Comparison of ENCODE assay signal across 8 cellular contexts in the genomic region with DNA sequence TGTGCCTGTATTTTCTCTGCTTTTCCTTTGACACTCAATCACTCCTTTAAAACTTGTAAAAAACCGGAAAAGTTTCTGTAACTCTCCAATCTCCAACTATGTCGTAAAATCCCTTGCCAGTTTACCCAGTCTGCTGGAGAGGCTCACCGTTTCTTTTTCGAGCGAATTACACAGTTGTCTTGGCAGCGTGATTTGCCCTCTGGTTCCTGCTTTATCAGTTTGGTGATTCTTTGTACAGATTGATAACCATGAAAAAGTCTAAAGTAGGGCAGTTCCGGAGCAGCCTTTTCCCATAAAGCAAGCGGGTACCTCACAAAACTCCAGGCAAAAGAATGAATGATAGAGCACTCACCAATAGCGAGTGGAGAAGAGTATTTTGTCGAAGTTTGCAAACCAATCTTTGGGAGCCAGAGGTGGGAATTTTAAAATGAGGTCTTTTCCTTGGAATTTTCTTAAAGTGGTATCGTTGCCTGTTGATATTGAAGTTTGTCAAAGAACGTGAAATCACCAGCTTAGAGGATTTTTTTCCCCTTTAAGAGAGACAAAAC. TPM values are rescaled to one million over a fixed set of nuclear protein-coding genes. Genes with fewer than 3 reads are reported as not detected.
DNase-seq lines count a peak whose midpoint lies in the region; ATAC-seq and TF ChIP-seq lines count a peak whose summit lies in the region.

A gene with protein sequence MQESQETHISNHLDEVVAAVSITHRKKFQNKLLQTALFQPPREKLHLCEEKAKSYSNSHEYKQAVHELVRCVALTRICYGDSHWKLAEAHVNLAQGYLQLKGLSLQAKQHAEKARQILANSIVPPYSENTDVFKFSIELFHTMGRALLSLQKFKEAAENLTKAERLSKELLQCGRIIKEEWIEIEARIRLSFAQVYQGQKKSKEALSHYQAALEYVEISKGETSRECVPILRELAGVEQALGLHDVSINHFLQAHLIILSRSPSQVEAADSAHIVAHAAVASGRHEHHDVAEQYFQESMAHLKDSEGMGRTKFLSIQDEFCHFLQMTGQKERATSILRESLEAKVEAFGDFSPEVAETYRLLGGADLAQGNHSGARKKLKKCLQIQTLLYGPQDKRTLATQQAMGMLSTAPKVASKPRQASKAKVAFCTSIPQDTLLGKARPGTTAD (minus strand): TSS at position 312 of the 548 bp plus-strand sequence. CDS start 20,869 bp downstream, outside the sequence.

- TF ChIP-seq CTCF in HFFc6 (IDR thresholded peaks at IDR 0.05) (no peak), omental fat pad (IDR thresholded peaks at IDR 0.05) (no peak)

- H3K4me3 Mint-ChIP-seq in HFFc6 = no peak within 1 kb of the TSS
- H3K4me3 Mint-ChIP-seq in activated T-helper 2 cell treated with anti-CD3 and anti-CD28 coated beads, Interferon-gamma antibody, Interleukin-2, Interleukin-4, amounts not matched to agents 10 μg/mL and 5 μg/mL and 100 μg/mL, durations not matched to agents 14 hours and 24 hours and 36 hours (ENCODE audit: low read depth) = peak within 1 kb of the TSS; percentile 85

- intact Hi-C loops in activated T-helper 2 cell treated with anti-CD3 and anti-CD28 coated beads, Interferon-gamma antibody, Interleukin-2, Interleukin-4, amounts not matched to agents 10 μg/mL and 5 μg/mL and 100 μg/mL, durations not matched to agents 14 hours and 24 hours and 36 hours (cut with micrococcal nuclease) = no loop called here
- intact Hi-C loops in Right ventricle myocardium inferior (cut with DNase I) = no loop called here

- no peak within 1 kb of the TSS; the same call in 1 of the 2 replicates for H3K27ac Mint-ChIP-seq in HFFc6
- no peak within 1 kb of the TSS for H3K27ac Mint-ChIP-seq in activated T-helper 2 cell treated with anti-CD3 and anti-CD28 coated beads, Interferon-gamma antibody, Interleukin-2, Interleukin-4, amounts not matched to agents 10 μg/mL and 5 μg/mL and 100 μg/mL, durations not matched to agents 14 hours and 24 hours and 36 hours

- H3K36me3 Mint-ChIP-seq in HFFc6 (ENCODE audit: low read depth) = no peaks in the 10 kb centered on the region
- H3K36me3 Mint-ChIP-seq in activated T-helper 2 cell treated with anti-CD3 and anti-CD28 coated beads, Interferon-gamma antibody, Interleukin-2, Interleukin-4, amounts not matched to agents 10 μg/mL and 5 μg/mL and 100 μg/mL, durations not matched to agents 14 hours and 24 hours and 36 hours (ENCODE audit: low read depth) = peaks cover 6% of the 10 kb centered on the region

- ATAC-seq in Right ventricle myocardium inferior (peak; percentile 32), omental fat pad (ENCODE audit: low FRiP score) (peak; percentile 64)

- H3K9me3 Mint-ChIP-seq in HFFc6 = no peaks in the 10 kb centered on the region
- peaks cover 5% of the 10 kb centered on the region for H3K9me3 Mint-ChIP-seq in activated T-helper 2 cell treated with anti-CD3 and anti-CD28 coated beads, Interferon-gamma antibody, Interleukin-2, Interleukin-4, amounts not matched to agents 10 μg/mL and 5 μg/mL and 100 μg/mL, durations not matched to agents 14 hours and 24 hours and 36 hours

- DNase-seq in AG08396 (ENCODE audit: low spot score) (peak; percentile 81), HFFc6 (peak; percentile 91), Right ventricle myocardium inferior (ENCODE audit: missing footprints) (no peak), omental fat pad (ENCODE audit: low spot score) (no peak), NCI-H2171 treated with DMSO at 0.1 percent for 48 hours (lab: John Stamatoyannopoulos, UW) (no peak), SHP77 (lab: John Stamatoyannopoulos, UW) (no peak)
- no peak for DNase-seq in activated T-helper 2 cell treated with anti-CD3 and anti-CD28 coated beads, Interferon-gamma antibody, Interleukin-2, Interleukin-4, amounts not matched to agents 10 μg/mL and 5 μg/mL and 100 μg/mL, durations not matched to agents 14 hours and 24 hours and 36 hours (ENCODE audit: low spot score)
- no peak for DNase-seq in activated CD4-positive, CD25-positive, alpha-beta regulatory T cell (lab: John Stamatoyannopoulos, UW)

- peaks cover 39% of the 10 kb centered on the region for H3K4me1 Mint-ChIP-seq in HFFc6 (ENCODE audit: low read depth)
- peaks cover 26% of the 10 kb centered on the region for H3K4me1 Mint-ChIP-seq in activated T-helper 2 cell treated with anti-CD3 and anti-CD28 coated beads, Interferon-gamma antibody, Interleukin-2, Interleukin-4, amounts not matched to agents 10 μg/mL and 5 μg/mL and 100 μg/mL, durations not matched to agents 14 hours and 24 hours and 36 hours (ENCODE audit: low read depth)

- no peaks in the 10 kb centered on the region for H3K27me3 Mint-ChIP-seq in HFFc6 (ENCODE audit: insufficient read depth)
- H3K27me3 Mint-ChIP-seq in activated T-helper 2 cell treated with anti-CD3 and anti-CD28 coated beads, Interferon-gamma antibody, Interleukin-2, Interleukin-4, amounts not matched to agents 10 μg/mL and 5 μg/mL and 100 μg/mL, durations not matched to agents 14 hours and 24 hours and 36 hours (ENCODE audit: low read depth) = no peaks in the 10 kb centered on the region

RNA-seq across cellular contexts. Expression of the gene that starts here (rescaled TPM):
- 10 to 100 TPM; 11.9 to 17.4 (median 15.0) TPM for total RNA-seq in HFFc6 (2021; fragmentation: NEBNext Ultra II Directional; extraction: Animal tissue kit (Norgen Biotek cat#: 25700))
- 3.3 and 3.9 TPM in 2 replicates for total RNA-seq in activated T-helper 2 cell treated with anti-CD3 and anti-CD28 coated beads, Interferon-gamma antibody, Interleukin-2, Interleukin-4, amounts not matched to agents 10 μg/mL and 5 μg/mL and 100 μg/mL, durations not matched to agents 14 hours and 24 hours and 36 hours
- total RNA-seq in Right ventricle myocardium inferior (13.0 TPM), omental fat pad (10 to 100 TPM; 11.9 to 42.2 (median 19.9) TPM)

Comparison
In these comparisons a context has a peak if more than half of its experiments do, and no peak if none do; other contexts are left out.
1. DNase-seq: peak in AG08396 (single experiment) and HFFc6 (single experiment); none in activated T-helper 2 cell treated with anti-CD3 and anti-CD28 coated beads, Interferon-gamma antibody, Interleukin-2, Interleukin-4, amounts not matched to agents 10 μg/mL and 5 μg/mL and 100 μg/mL, durations not matched to agents 14 hours and 24 hours and 36 hours (single experiment), Right ventricle myocardium inferior (single experiment), omental fat pad (single experiment), NCI-H2171 treated with DMSO at 0.1 percent for 48 hours (single experiment), SHP77 (0 of 2) and activated CD4-positive, CD25-positive, alpha-beta regulatory T cell (0 of 4).